12 cellular contexts compared by ENCODE assay signal in genomic region chr15:68729789-68730201, GRCh38.
DNase-seq lines count a peak whose midpoint lies in the region; ATAC-seq, FAIRE-seq and TF ChIP-seq lines count a peak whose summit lies in the region.
"Had no signal": no experiment of that assay in that cellular context is flagged by ENCODE, and none has a peak within 500 bp of the region (broad histone marks: within the 10 kb centered on the region; RNA-seq: fewer than 3 reads in every experiment).

No MANE protein-coding gene starts in this region.

- no peaks in the 10 kb centered on the region for H3K4me1 ChIP-seq in colonic mucosa

- TF ChIP-seq CTCF in astrocyte of the cerebellum (IDR thresholded peaks at IDR 0.05; ENCODE audit: low read depth, low read length, missing control alignments) (no peak), omental fat pad (IDR thresholded peaks at IDR 0.05) (no peak), D721Med (IDR thresholded peaks at IDR 0.05; ENCODE audit: insufficient read depth, missing control alignments) (no peak), colonic mucosa (IDR thresholded peaks at IDR 0.05) (no peak)

- H3K36me3 ChIP-seq in colonic mucosa: no peaks in the 10 kb centered on the region
- H3K36me3 ChIP-seq: ascending aorta, tibial nerve had no signal

- H3K9ac ChIP-seq in colonic mucosa (ENCODE audit: low read depth in 2 of 2, low read length in 2 of 2): no peak overlapping the region

- in situ Hi-C loops in astrocyte of the cerebellum (cut with HindIII; ENCODE audit: low sequenced_read_pairs): no loop called here

- H3K27me3 ChIP-seq in colonic mucosa: no peaks in the 10 kb centered on the region
- H3K27me3 ChIP-seq: ascending aorta, tibial nerve had no signal

- no peaks in the 10 kb centered on the region for H3K9me3 ChIP-seq in colonic mucosa
- H3K9me3 ChIP-seq: ascending aorta, tibial nerve had no signal

- FAIRE-seq in D721Med (lab: Jason Lieb, UNC): no peak
- FAIRE-seq: frontal cortex had no signal

- H3K4me3 ChIP-seq in astrocyte of the cerebellum (ENCODE audit: low read depth, low read length): no peak overlapping the region
- H3K4me3 ChIP-seq in colonic mucosa: no peak overlapping the region
- H3K4me3 ChIP-seq: ascending aorta, lung, tibial nerve had no signal

- ATAC-seq in Right ventricle myocardium inferior: peak; percentile 70
- peak; percentile 31 for ATAC-seq in omental fat pad (ENCODE audit: low FRiP score)

- intact Hi-C loops in Right ventricle myocardium inferior (cut with DNase I) (loop anchor here (1.0 to 2.0 kb wide), 3 partner anchors 25 to 147 kb away; partner anchors contain the start of gene ANP32A), colonic mucosa (cut with DNase I) (loop anchor here (2.0 kb wide), 1 partner anchor 145 kb away; no protein-coding TSS in a partner anchor)

- DNase-seq in Daoy (ENCODE audit: low read depth): peak; percentile 19
- DNase-seq in astrocyte of the cerebellum (ENCODE audit: low read depth): peak; percentile 19
- no peak for DNase-seq in Right ventricle myocardium inferior (ENCODE audit: missing footprints)
- no peak for DNase-seq in omental fat pad (ENCODE audit: low spot score)
- no peak for DNase-seq in AG08395 (ENCODE audit: low spot score)
- DNase-seq in D721Med (ENCODE audit: insufficient read length, low spot score): no peak
- DNase-seq in colonic mucosa: no peak
- DNase-seq in ecto neural progenitor cell (ENCODE audit: low spot score): no peak

- no peak overlapping the region for H3K27ac ChIP-seq in colonic mucosa
- H3K27ac ChIP-seq: ascending aorta, tibial nerve had no signal

Comparison
In these comparisons a context has a peak if more than half of its experiments do, and no peak if none do; other contexts are left out.
1. DNase-seq: peak in Daoy (single experiment) and astrocyte of the cerebellum (single experiment); none in Right ventricle myocardium inferior (single experiment), omental fat pad (single experiment), AG08395 (single experiment), D721Med (single experiment), colonic mucosa (single experiment) and ecto neural progenitor cell (single experiment).